11 cellular contexts compared by ENCODE assay signal in the genomic region with DNA sequence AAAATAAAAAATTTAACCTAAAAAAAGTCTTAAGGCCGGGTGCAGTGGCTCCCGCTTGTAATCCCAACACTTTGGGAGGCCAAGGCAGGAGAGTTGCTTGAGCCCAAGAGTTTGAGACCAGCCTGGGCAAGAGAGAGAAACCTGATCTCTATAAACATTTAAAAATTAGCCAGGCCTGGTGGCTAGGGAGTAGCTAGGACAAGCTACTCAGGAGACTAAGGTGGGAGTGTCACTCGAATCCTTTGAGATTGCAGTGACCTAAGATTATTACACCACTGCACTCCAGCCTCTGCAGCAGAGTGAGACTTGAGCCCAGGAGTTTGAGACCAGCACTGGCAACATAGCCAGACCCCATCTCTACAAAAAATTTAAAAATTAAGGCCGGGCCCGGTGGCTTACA. TPM values are rescaled to one million over a fixed set of nuclear protein-coding genes. Genes with fewer than 3 reads are reported as not detected.
A peak's percentile ranks its signal among the peaks of the same experiment; 100 is the strongest.
DNase-seq lines count a peak whose midpoint lies in the region; ATAC-seq and TF ChIP-seq lines count a peak whose summit lies in the region.
"Had no signal": no experiment of that assay in that cellular context is flagged by ENCODE, and none has a peak within 500 bp of the region (broad histone marks: within the 10 kb centered on the region; RNA-seq: fewer than 3 reads in every experiment).

No MANE protein-coding gene starts in this region.

- H3K36me3 ChIP-seq in thoracic aorta, result peaks cover 14% of the 10 kb centered on the region

- ATAC-seq in activated naive CD4-positive, alpha-beta T cell treated with anti-CD3 and anti-CD28 coated beads, Interleukin-2, amount 50 U/mL, for 72 hours, result no peak
- ATAC-seq in thoracic aorta (ENCODE audit: insufficient number of reproducible peaks, low FRiP score, low read depth), result no peak
- no peak for ATAC-seq in GM18867 (IDR thresholded peaks at IDR 0.05; ENCODE audit: unreplicated experiment)

- peak overlapping the region; percentile 81 for H3K4me3 ChIP-seq in thoracic aorta

- peak overlapping the region; percentile 96 for H3K4me3 Mint-ChIP-seq in activated T-cell treated with anti-CD3 and anti-CD28 coated beads, Interleukin-2, amount 50 U/mL, for 24 hours

- no peaks in the 10 kb centered on the region for H3K27me3 Mint-ChIP-seq in activated T-cell treated with anti-CD3 and anti-CD28 coated beads, Interleukin-2, amount 50 U/mL, for 24 hours

- peaks cover 21 to 43% of the 10 kb centered on the region in 2 donors for H3K4me1 ChIP-seq in thoracic aorta (ENCODE audit: control insufficient read depth in 1 of 2, low read depth in 2 of 2)

- H3K27ac Mint-ChIP-seq in activated T-cell treated with anti-CD3 and anti-CD28 coated beads, Interleukin-2, amount 50 U/mL, for 24 hours, result peak overlapping the region; percentile 99
- peak overlapping the region; percentile 97 to 99 for H3K27ac Mint-ChIP-seq in activated naive CD4-positive, alpha-beta T cell treated with anti-CD3 and anti-CD28 coated beads, Interleukin-2, amount 50 U/mL, for 72 hours

- H3K36me3 Mint-ChIP-seq in activated T-cell treated with anti-CD3 and anti-CD28 coated beads, Interleukin-2, amount 50 U/mL, for 24 hours (ENCODE audit: low read depth), result peaks cover 79% of the 10 kb centered on the region
- peaks cover 28 to 39% of the 10 kb centered on the region in 2 donors for H3K36me3 Mint-ChIP-seq in activated naive CD4-positive, alpha-beta T cell treated with anti-CD3 and anti-CD28 coated beads, Interleukin-2, amount 50 U/mL, for 72 hours

- no peaks in the 10 kb centered on the region for H3K27me3 ChIP-seq in thoracic aorta (replicated peaks; ENCODE audit: insufficient read depth)

- no peak for DNase-seq in activated T-cell treated with anti-CD3 and anti-CD28 coated beads, Interleukin-2, amount 50 U/mL, for 24 hours
- no peak for DNase-seq in activated T-cell treated with anti-CD3 and anti-CD28 coated beads for 4 hours
- DNase-seq in activated naive CD4-positive, alpha-beta T cell treated with anti-CD3 and anti-CD28 coated beads, Interleukin-2, amount 50 U/mL, for 72 hours (ENCODE audit: low spot score in 2 of 2), result no peak
- DNase-seq in kidney glomerular epithelial cell (lab: John Stamatoyannopoulos, UW), result peak; percentile 1
- no peak for DNase-seq in thoracic aorta (ENCODE audit: low spot score)
- no peak for DNase-seq in NCI-H2196 (lab: John Stamatoyannopoulos, UW; ENCODE audit: unreplicated experiment)
- no peak for DNase-seq in stimulated activated CD8-positive, alpha-beta memory T cell treated with anti-CD3 and anti-CD28 coated beads, Interleukin-4, amount 100 ng/mL, for 48 hours
- DNase-seq: activated CD8-positive, alpha-beta memory T cell treated with anti-CD3 and anti-CD28 coated beads, Interleukin-2, amount 50 U/mL, for 48 hours; DMS153; stimulated activated CD4-positive, alpha-beta T cell treated with anti-CD3 and anti-CD28 coated beads, Interleukin-2, amount 100 ng/mL, for 24 hours had no signal

- no peak for TF ChIP-seq CTCF in thoracic aorta (IDR thresholded peaks at IDR 0.05)

- no peaks in the 10 kb centered on the region for H3K9me3 ChIP-seq in thoracic aorta

- H3K4me1 Mint-ChIP-seq in activated T-cell treated with anti-CD3 and anti-CD28 coated beads, Interleukin-2, amount 50 U/mL, for 24 hours (ENCODE audit: low read depth), result peaks cover 69% of the 10 kb centered on the region

- H3K9me3 Mint-ChIP-seq in activated T-cell treated with anti-CD3 and anti-CD28 coated beads, Interleukin-2, amount 50 U/mL, for 24 hours, result no peaks in the 10 kb centered on the region
- no peaks in the 10 kb centered on the region for H3K9me3 Mint-ChIP-seq in activated naive CD4-positive, alpha-beta T cell treated with anti-CD3 and anti-CD28 coated beads, Interleukin-2, amount 50 U/mL, for 72 hours

- peak overlapping the region; percentile 88 to 97 for H3K27ac ChIP-seq in thoracic aorta

RNA-seq across cellular contexts. Expression of gene CCDC97, which starts 1.1 kb away (rescaled TPM):
- total RNA-seq in activated naive CD4-positive, alpha-beta T cell treated with anti-CD3 and anti-CD28 coated beads, Interleukin-2, amount 50 U/mL, for 72 hours, result 10 to 100 TPM; 24.7 to 43.1 TPM
- total RNA-seq in thoracic aorta, result 10 to 100 TPM; 15.2 to 22.4 TPM

RNA-seq across cellular contexts. Expression of gene TGFB1, which starts 42.6 kb away (rescaled TPM):
- total RNA-seq in activated naive CD4-positive, alpha-beta T cell treated with anti-CD3 and anti-CD28 coated beads, Interleukin-2, amount 50 U/mL, for 72 hours, result 100 to 1,000 TPM in 1 of 2 donors, 10 to 100 TPM in 1; 73.4 to 126 TPM
- total RNA-seq in thoracic aorta, result 10 to 100 TPM; 55.1 to 69.6 TPM

RNA-seq across cellular contexts. Expression of gene HNRNPUL1, which starts 46.9 kb away (rescaled TPM):
- 100 to 1,000 TPM; 286 to 496 TPM for total RNA-seq in activated naive CD4-positive, alpha-beta T cell treated with anti-CD3 and anti-CD28 coated beads, Interleukin-2, amount 50 U/mL, for 72 hours
- 100 to 1,000 TPM; 142 to 147 TPM for total RNA-seq in thoracic aorta

RNA-seq across cellular contexts. Expression of gene B9D2, which starts 52.9 kb away (rescaled TPM):
- total RNA-seq in activated naive CD4-positive, alpha-beta T cell treated with anti-CD3 and anti-CD28 coated beads, Interleukin-2, amount 50 U/mL, for 72 hours, result 1 to 10 TPM; 4.7 to 7.8 TPM
- total RNA-seq in thoracic aorta, result 1 to 10 TPM; 1.2 to 4.0 TPM
